ENCODE assay signal across 26 cellular contexts in genomic region chr15:35290301-35290721, GRCh38.
DNase-seq lines count a peak whose midpoint lies in the region; ATAC-seq, FAIRE-seq and TF ChIP-seq lines count a peak whose summit lies in the region.
"Had no signal": no experiment of that assay in that cellular context is flagged by ENCODE, and none has a peak within 500 bp of the region (broad histone marks: within the 10 kb centered on the region; RNA-seq: fewer than 3 reads in every experiment).

No MANE protein-coding gene starts in this region.

- no peaks in the 10 kb centered on the region for H3K36me3 ChIP-seq in mucosa of descending colon (ENCODE audit: low read depth)
- H3K36me3 ChIP-seq: ascending aorta, cardiac muscle cell had no signal

- no peak for TF ChIP-seq POLR2A in H54 (IDR thresholded peaks at IDR 0.05; ENCODE audit: low read depth, low read length)

- intact Hi-C loops in mucosa of descending colon (cut with DNase I, micrococcal nuclease) = loop anchor here in 1 of 2 donors (2.0 kb wide), 1 partner anchor 154 kb away; no protein-coding TSS in a partner anchor

- no peaks in the 10 kb centered on the region for H3K9me3 ChIP-seq in mucosa of descending colon
- H3K9me3 ChIP-seq: ascending aorta had no signal

- ATAC-seq in mucosa of descending colon = peak; percentile 92
- ATAC-seq: activated CD8-positive, alpha-beta memory T cell treated with anti-CD3 and anti-CD28 coated beads, Interleukin-2, amount 10 ng/mL, durations not matched to agents 7 days and 5 days; activated T-cell treated with anti-CD3 and anti-CD28 coated beads, Interleukin-2, amount 50 U/mL, for 4 hours; HCT116; naive thymus-derived CD8-positive, alpha-beta T cell; stimulated activated memory B cell treated with anti-CD40 and anti-IgM and Interleukin-4, amounts not matched to agents 10 μg/mL and 1 μg/mL and 100 μg/mL, for 72 hours had no signal

- peaks cover 7% of the 10 kb centered on the region for H3K4me1 ChIP-seq in mucosa of descending colon (ENCODE audit: low read depth)

- DNase-seq in H54 (ENCODE audit: insufficient read length, low spot score) = no peak
- peak; percentile 79 for DNase-seq in NCI-H69 (lab: John Stamatoyannopoulos, UW)
- peak; percentile 75 for DNase-seq in epithelial cell of esophagus (ENCODE audit: low read depth)
- DNase-seq in mucosa of descending colon = peak in 1 of 3 donors; percentile 32
- DNase-seq in D721Med (ENCODE audit: insufficient read length, low spot score) = no peak
- no peak for DNase-seq in activated CD4-positive, alpha-beta T cell treated with anti-CD3 and anti-CD28 coated beads, Interleukin-2, amount 50 U/mL, for 4 hours
- no peak for DNase-seq in NCI-H2029 treated with DMSO at 0.1 percent for 48 hours (lab: John Stamatoyannopoulos, UW)
- DNase-seq in NCI-H1048 (lab: John Stamatoyannopoulos, UW) = no peak
- DNase-seq: activated CD4-positive, CD25-positive, alpha-beta regulatory T cell; activated CD8-positive, alpha-beta memory T cell treated with anti-CD3 and anti-CD28 coated beads, Interleukin-2, amount 10 ng/mL, durations not matched to agents 7 days and 5 days; activated gamma-delta T cell treated with Interleukin-2 at 50 U/mL for 16 hours; activated T-cell treated with anti-CD3 and anti-CD28 coated beads, Interleukin-2, amount 50 U/mL, for 4 hours; C1 segment of cervical spinal cord; COR-L47; cortex of kidney; effector memory CD4-positive, alpha-beta T cell; erythroblast; naive thymus-derived CD8-positive, alpha-beta T cell; NCI-H187; NCI-H345; substantia nigra had no signal

- TF ChIP-seq CTCF in epithelial cell of esophagus (IDR thresholded peaks at IDR 0.05; ENCODE audit: insufficient read depth, low read depth, low read length, missing control alignments) (no peak), mucosa of descending colon (IDR thresholded peaks at IDR 0.05) (no peak), D721Med (IDR thresholded peaks at IDR 0.05; ENCODE audit: insufficient read depth, missing control alignments) (no peak)

- no peak overlapping the region for H3K4me3 ChIP-seq in epithelial cell of esophagus (ENCODE audit: low read length)
- H3K4me3 ChIP-seq in mucosa of descending colon = no peak overlapping the region
- H3K4me3 ChIP-seq: ascending aorta, cardiac muscle cell, SK-N-MC had no signal

- FAIRE-seq in H54 (lab: Jason Lieb, UNC) (peak; percentile 58), D721Med (lab: Jason Lieb, UNC) (no peak)

Comparison
In these comparisons a context has a peak if more than half of its experiments do, and no peak if none do; other contexts are left out.
1. DNase-seq: peak in NCI-H69 (single experiment) and epithelial cell of esophagus (single experiment); none in H54 (single experiment), D721Med (single experiment), activated CD4-positive, alpha-beta T cell treated with anti-CD3 and anti-CD28 coated beads, Interleukin-2, amount 50 U/mL, for 4 hours (0 of 2), NCI-H2029 treated with DMSO at 0.1 percent for 48 hours (single experiment) and NCI-H1048 (single experiment).